ENCODE assay signal across 1 cellular context in genomic region chr1:24155011-24155782, GRCh38.
TF ChIP-seq lines count a peak whose summit lies in the region.

No MANE protein-coding gene starts in this region.

TF ChIP-seq in SK-N-SH treated with all-trans-retinoic acid at 6 μM for 48 hours, 23 proteins besides CTCF, POLR2A, EP300 and RAD21 (continued from another document):
- no peak for TF ChIP-seq ZNF70 (CRISPR knock-in tag; IDR thresholded peaks at IDR 0.05)
- no peak for TF ChIP-seq ZNF565 (CRISPR knock-in tag; conservative IDR thresholded peaks at IDR 0.05; ENCODE audit: low read depth)
- TF ChIP-seq, protein P1, sequence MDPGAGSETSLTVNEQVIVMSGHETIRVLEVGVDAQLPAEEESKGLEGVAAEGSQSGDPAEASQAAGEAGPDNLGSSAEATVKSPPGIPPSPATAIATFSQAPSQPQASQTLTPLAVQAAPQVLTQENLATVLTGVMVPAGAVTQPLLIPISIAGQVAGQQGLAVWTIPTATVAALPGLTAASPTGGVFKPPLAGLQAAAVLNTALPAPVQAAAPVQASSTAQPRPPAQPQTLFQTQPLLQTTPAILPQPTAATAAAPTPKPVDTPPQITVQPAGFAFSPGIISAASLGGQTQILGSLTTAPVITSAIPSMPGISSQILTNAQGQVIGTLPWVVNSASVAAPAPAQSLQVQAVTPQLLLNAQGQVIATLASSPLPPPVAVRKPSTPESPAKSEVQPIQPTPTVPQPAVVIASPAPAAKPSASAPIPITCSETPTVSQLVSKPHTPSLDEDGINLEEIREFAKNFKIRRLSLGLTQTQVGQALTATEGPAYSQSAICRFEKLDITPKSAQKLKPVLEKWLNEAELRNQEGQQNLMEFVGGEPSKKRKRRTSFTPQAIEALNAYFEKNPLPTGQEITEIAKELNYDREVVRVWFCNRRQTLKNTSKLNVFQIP (CRISPR knock-in tag; IDR thresholded peaks at IDR 0.05; ENCODE audit: borderline replicate concordance, low read depth): no peak
- no peak for TF ChIP-seq CSRNP3 (CRISPR knock-in tag; IDR thresholded peaks at IDR 0.05)
- no peak for TF ChIP-seq SNAI2 (CRISPR knock-in tag; IDR thresholded peaks at IDR 0.05)
- no peak for TF ChIP-seq GLIS3 (CRISPR knock-in tag; IDR thresholded peaks at IDR 0.05)
- no peak for TF ChIP-seq PPARA (CRISPR knock-in tag; IDR thresholded peaks at IDR 0.05; ENCODE audit: borderline replicate concordance)
- no peak for TF ChIP-seq PATZ1 (CRISPR knock-in tag; IDR thresholded peaks at IDR 0.05; ENCODE audit: borderline replicate concordance)
- TF ChIP-seq BACH2 (CRISPR knock-in tag; IDR thresholded peaks at IDR 0.05; ENCODE audit: borderline replicate concordance): no peak
- TF ChIP-seq ZC3H10 (CRISPR knock-in tag; IDR thresholded peaks at IDR 0.05): no peak
- no peak for TF ChIP-seq ZNF8 (CRISPR knock-in tag; IDR thresholded peaks at IDR 0.05)
- no peak for TF ChIP-seq CSDC2 (CRISPR knock-in tag; IDR thresholded peaks at IDR 0.05)
